ENCODE assay signal across 21 cellular contexts in the genomic region with DNA sequence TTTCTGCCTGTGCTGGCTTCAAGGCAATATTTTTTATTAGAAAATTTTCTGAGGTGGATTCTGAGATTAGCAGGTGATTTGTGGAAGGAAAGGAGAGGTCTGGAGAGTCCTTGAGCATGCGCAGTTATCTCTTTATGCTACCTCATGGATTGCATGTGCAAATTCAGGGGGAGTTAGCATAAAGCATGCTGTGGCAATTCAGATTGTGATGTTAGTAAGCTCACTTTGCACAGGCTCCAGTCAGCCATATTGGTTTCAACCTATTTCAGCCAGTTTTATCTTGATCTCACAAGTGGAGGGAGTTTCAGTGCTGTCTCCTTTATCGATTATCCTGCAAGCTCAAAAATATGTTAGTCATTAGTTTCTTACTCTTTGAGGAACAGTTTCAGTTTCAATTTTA.
"Had no signal": no experiment of that assay in that cellular context is flagged by ENCODE, and none has a peak within 500 bp of the region (broad histone marks: within the 10 kb centered on the region; RNA-seq: fewer than 3 reads in every experiment).

No MANE protein-coding gene starts in this region.

- H3K27ac ChIP-seq: ascending aorta, breast epithelium, skin epidermis, tibial artery, WERI-Rb-1 had no signal

- H3K27me3 Mint-ChIP-seq: dendritic cell treated with granulocyte-macrophage colony-stimulating factor and Interleukin-4, amounts not matched to agents 40 ng/mL and 50 ng/mL, for 4 days; effector memory CD8-positive, alpha-beta T cell; memory B cell; naive thymus-derived CD8-positive, alpha-beta T cell; progenitor cell of endocrine pancreas had no signal

- H3K9me3 ChIP-seq: ascending aorta, breast epithelium, tibial artery had no signal

- H3K27me3 ChIP-seq: ascending aorta, breast epithelium, tibial artery had no signal

- H3K4me3 ChIP-seq: ascending aorta, breast epithelium, skin epidermis, tibial artery had no signal

- H3K4me1 ChIP-seq: ascending aorta, breast epithelium had no signal

- H3K4me1 Mint-ChIP-seq: immature natural killer cell, memory B cell had no signal

- H3K4me3 Mint-ChIP-seq: dendritic cell treated with granulocyte-macrophage colony-stimulating factor and Interleukin-4, amounts not matched to agents 40 ng/mL and 50 ng/mL, for 4 days; effector memory CD8-positive, alpha-beta T cell; immature natural killer cell; memory B cell; naive thymus-derived CD8-positive, alpha-beta T cell had no signal

- ATAC-seq: effector memory CD8-positive, alpha-beta T cell; naive thymus-derived CD8-positive, alpha-beta T cell; right cardiac atrium; stimulated activated naive CD8-positive, alpha-beta T cell treated with anti-CD3 and anti-CD28 coated beads, Interleukin-15, Interleukin-2, amounts not matched to agents 100 U/mL and 50 U/mL, for 24 hours had no signal

- DNase-seq: activated CD4-positive, alpha-beta T cell treated with anti-CD3 and anti-CD28 coated beads for 1 hour; activated CD8-positive, alpha-beta memory T cell treated with anti-CD3 and anti-CD28 coated beads for 24 hours; activated CD8-positive, alpha-beta memory T cell treated with anti-CD3 and anti-CD28 coated beads, Interleukin-2, amount 50 U/mL, for 48 hours; activated effector memory CD4-positive, alpha-beta T cell treated with anti-CD3 and anti-CD28 coated beads, Interleukin-2, amount 50 U/mL, for 16 hours; activated naive CD4-positive, alpha-beta T cell treated with anti-CD3 and anti-CD28 coated beads, Interleukin-2, amount 50 U/mL, for 16 hours; activated T-cell treated with anti-CD3 and anti-CD28 coated beads, Interleukin-2, amount 50 U/mL, for 48 hours; effector memory CD8-positive, alpha-beta T cell; immature natural killer cell; naive thymus-derived CD8-positive, alpha-beta T cell; nucleus accumbens; right cardiac atrium; stimulated activated naive CD8-positive, alpha-beta T cell treated with anti-CD3 and anti-CD28 coated beads, Interleukin-15, Interleukin-2, amounts not matched to agents 100 U/mL and 50 U/mL, for 24 hours; substantia nigra; tibial artery; WERI-Rb-1 had no signal

- H3K36me3 ChIP-seq: ascending aorta, breast epithelium, tibial artery, WERI-Rb-1 had no signal

- H3K27ac Mint-ChIP-seq: dendritic cell treated with granulocyte-macrophage colony-stimulating factor and Interleukin-4, amounts not matched to agents 40 ng/mL and 50 ng/mL, for 4 days; effector memory CD8-positive, alpha-beta T cell; immature natural killer cell; memory B cell; naive thymus-derived CD8-positive, alpha-beta T cell; progenitor cell of endocrine pancreas had no signal

- H3K36me3 Mint-ChIP-seq: memory B cell; naive thymus-derived CD8-positive, alpha-beta T cell had no signal
